9 cellular contexts compared by ENCODE assay signal in genomic region chr15:88465633-88466219, GRCh38. TPM values are rescaled to one million over a fixed set of nuclear protein-coding genes. Genes with fewer than 3 reads are reported as not detected.
A peak's percentile ranks its signal among the peaks of the same experiment; 100 is the strongest.
DNase-seq lines count a peak whose midpoint lies in the region; ATAC-seq and TF ChIP-seq lines count a peak whose summit lies in the region.
"Had no signal": no experiment of that assay in that cellular context is flagged by ENCODE, and none has a peak within 500 bp of the region (broad histone marks: within the 10 kb centered on the region; RNA-seq: fewer than 3 reads in every experiment).

No MANE protein-coding gene starts in this region.

- peak overlapping the region; percentile 55 for H3K4me3 ChIP-seq in hepatocyte
- H3K4me3 ChIP-seq in sigmoid colon: no peak overlapping the region

- H3K27ac ChIP-seq in hepatocyte (peak overlapping the region; percentile 81), sigmoid colon (no peak overlapping the region)

- H3K9me2 ChIP-seq in hepatocyte (replicated peaks; ENCODE audit: insufficient read depth): no peaks in the 10 kb centered on the region

- no peak for TF ChIP-seq EP300 in sigmoid colon (IDR thresholded peaks at IDR 0.05)

- H3K36me3 ChIP-seq in hepatocyte (replicated peaks; ENCODE audit: insufficient read depth, low read depth) (no peaks in the 10 kb centered on the region), sigmoid colon (peaks cover 0 to 49% (median 26%) of the 10 kb centered on the region in 4 donors)

- no peak for TF ChIP-seq POLR2A in sigmoid colon (IDR thresholded peaks at IDR 0.05)

- no peaks in the 10 kb centered on the region for H3K27me3 Mint-ChIP-seq in stimulated activated naive CD8-positive, alpha-beta T cell treated with anti-CD3 and anti-CD28 coated beads, Interleukin-15, Interleukin-2, amounts not matched to agents 100 ng/mL and 50 ng/mL, for 24 hours
- H3K27me3 Mint-ChIP-seq in WTC11 (ENCODE audit: low read depth): no peaks in the 10 kb centered on the region

- H3K36me3 Mint-ChIP-seq in stimulated activated naive CD8-positive, alpha-beta T cell treated with anti-CD3 and anti-CD28 coated beads, Interleukin-15, Interleukin-2, amounts not matched to agents 100 ng/mL and 50 ng/mL, for 24 hours (ENCODE audit: low read depth): peaks cover 43% of the 10 kb centered on the region
- peaks cover 37% of the 10 kb centered on the region for H3K36me3 Mint-ChIP-seq in WTC11

- H3K9me3 ChIP-seq in hepatocyte (ENCODE audit: low read depth) (no peaks in the 10 kb centered on the region), sigmoid colon (no peaks in the 10 kb centered on the region)

- H4K20me1 ChIP-seq in hepatocyte (ENCODE audit: insufficient read depth, poor library complexity, severe bottlenecking): no peaks in the 10 kb centered on the region

- H3K27ac Mint-ChIP-seq in stimulated activated naive CD8-positive, alpha-beta T cell treated with anti-CD3 and anti-CD28 coated beads, Interleukin-15, Interleukin-2, amounts not matched to agents 100 ng/mL and 50 ng/mL, for 24 hours: peak overlapping the region; percentile 100
- no peak overlapping the region for H3K27ac Mint-ChIP-seq in WTC11

- H3K4me1 Mint-ChIP-seq in stimulated activated naive CD8-positive, alpha-beta T cell treated with anti-CD3 and anti-CD28 coated beads, Interleukin-15, Interleukin-2, amounts not matched to agents 100 ng/mL and 50 ng/mL, for 24 hours (ENCODE audit: low read depth): peaks cover 25% of the 10 kb centered on the region
- H3K4me1 Mint-ChIP-seq in WTC11: peaks cover 16% of the 10 kb centered on the region

- H3K27me3 ChIP-seq in hepatocyte (no peaks in the 10 kb centered on the region), sigmoid colon (no peaks in the 10 kb centered on the region)

- POLR2A ChIA-PET in WTC11 (lab: Charles Lee): no interaction called here

- CTCF ChIA-PET in WTC11 (lab: Charles Lee): no interaction called here

- TF ChIP-seq CTCF in WTC11 (IDR thresholded peaks at IDR 0.05) (no peak), hepatocyte (IDR thresholded peaks at IDR 0.05; ENCODE audit: poor library complexity) (no peak), sigmoid colon (IDR thresholded peaks at IDR 0.05) (no peak)

- H2AFZ ChIP-seq in hepatocyte: no peak overlapping the region

- DNase-seq in stimulated activated naive CD8-positive, alpha-beta T cell treated with anti-CD3 and anti-CD28 coated beads, Interleukin-15, Interleukin-2, amounts not matched to agents 100 U/mL and 50 U/mL, for 24 hours: no peak
- DNase-seq in WTC11 (ENCODE audit: low spot score): no peak
- peak; percentile 35 for DNase-seq in hepatocyte (ENCODE audit: low spot score)
- no peak for DNase-seq in sigmoid colon
- no peak for DNase-seq in 8988T
- DNase-seq: NCI-H187 treated with DMSO at 0.1 percent for 48 hours had no signal

- H3K4me1 ChIP-seq in hepatocyte (ENCODE audit: insufficient read depth) (peaks cover 14% of the 10 kb centered on the region), sigmoid colon (peaks cover 0 to 32% (median 28%) of the 10 kb centered on the region in 4 donors)

- no peaks in the 10 kb centered on the region for H3K9me3 Mint-ChIP-seq in stimulated activated naive CD8-positive, alpha-beta T cell treated with anti-CD3 and anti-CD28 coated beads, Interleukin-15, Interleukin-2, amounts not matched to agents 100 ng/mL and 50 ng/mL, for 24 hours
- no peaks in the 10 kb centered on the region for H3K9me3 Mint-ChIP-seq in WTC11

- peaks cover 28% of the 10 kb centered on the region for H3K79me2 ChIP-seq in hepatocyte

- H3K4me3 Mint-ChIP-seq in stimulated activated naive CD8-positive, alpha-beta T cell treated with anti-CD3 and anti-CD28 coated beads, Interleukin-15, Interleukin-2, amounts not matched to agents 100 ng/mL and 50 ng/mL, for 24 hours: no peak overlapping the region
- peak overlapping the region; percentile 96 for H3K4me3 Mint-ChIP-seq in WTC11

- intact Hi-C loops in sigmoid colon (cut with DNase I): no loop called here

- ATAC-seq in stimulated activated naive CD8-positive, alpha-beta T cell treated with anti-CD3 and anti-CD28 coated beads, Interleukin-15, Interleukin-2, amounts not matched to agents 100 U/mL and 50 U/mL, for 24 hours: no peak
- ATAC-seq in WTC11 (no peak), HG02840 (IDR thresholded peaks at IDR 0.05; ENCODE audit: low FRiP score, unreplicated experiment) (no peak), GM18907 (IDR thresholded peaks at IDR 0.05; ENCODE audit: unreplicated experiment) (no peak)

- 93% methylated on average over 4 of the region's 4 CpGs for WGBS in hepatocyte (ENCODE audit: low lambda C conversion rate, missing lambda C conversion rate)
- WGBS in sigmoid colon, 2 donors: 92 to 96% methylated on average over 4 of the region's 4 CpGs

- H3K4me2 ChIP-seq in hepatocyte: peak overlapping the region; percentile 81

TF ChIP-seq in WTC11, 78 proteins besides CTCF, POLR2A, EP300 and RAD21:
- TF ChIP-seq ATF1 (CRISPR knock-in tag; IDR thresholded peaks at IDR 0.05) (no peak), GABPB1 (CRISPR knock-in tag; IDR thresholded peaks at IDR 0.05) (peak; percentile 71; the same call in 1 of the 2 replicates)

RNA-seq across cellular contexts. Expression of gene MRPL46, which starts 1.5 kb away (rescaled TPM):
- 23.2 to 26.8 TPM (median 24.3 TPM) in 3 replicates for total RNA-seq in WTC11 (2021)
- 29.0 and 33.3 TPM in 2 replicates for total RNA-seq in hepatocyte
- 39.4 and 40.9 TPM in 2 replicates for polyA plus RNA-seq in hepatocyte
- total RNA-seq in sigmoid colon: 10 to 100 TPM; 15.9 to 46.6 (median 33.3) TPM
- 10 to 100 TPM; 36.0 to 53.6 (median 45.8) TPM for polyA plus RNA-seq in sigmoid colon

RNA-seq across cellular contexts. Expression of gene MRPS11, which starts 1.8 kb away (rescaled TPM):
- total RNA-seq in WTC11 (2021): 43.5 to 49.1 TPM (median 45.9 TPM) in 3 replicates
- total RNA-seq in hepatocyte: 26.4 and 28.5 TPM in 2 replicates
- polyA plus RNA-seq in hepatocyte: 67.8 and 75.0 TPM in 2 replicates
- total RNA-seq in sigmoid colon: 10 to 100 TPM; 18.8 to 46.0 (median 38.4) TPM
- 10 to 100 TPM; 56.6 to 84.6 (median 81.7) TPM for polyA plus RNA-seq in sigmoid colon
